In genomic region chr10:121662945-121663917, GRCh38 we compare ENCODE assay signal across 10 cellular contexts.
DNase-seq lines count a peak whose midpoint lies in the region; ATAC-seq, FAIRE-seq and TF ChIP-seq lines count a peak whose summit lies in the region.
"Had no signal": no experiment of that assay in that cellular context is flagged by ENCODE, and none has a peak within 500 bp of the region (broad histone marks: within the 10 kb centered on the region; RNA-seq: fewer than 3 reads in every experiment).

No MANE protein-coding gene starts in this region.

- no peak for TF ChIP-seq CTCF in GM20000 (IDR thresholded peaks at IDR 0.05; ENCODE audit: extremely low read depth, missing control alignments)

- H3K9me3 ChIP-seq in SJCRH30 (replicated peaks) (no peaks in the 10 kb centered on the region), small intestine (ENCODE audit: control insufficient read depth, low read depth) (no peaks in the 10 kb centered on the region)
- H3K9me3 ChIP-seq: right atrium auricular region had no signal

- H3K4me3 ChIP-seq in SJCRH30 (no peak overlapping the region), small intestine (ENCODE audit: low read depth in 1 of 2, low read length in 2 of 2) (no peak overlapping the region)
- H3K4me3 ChIP-seq: right atrium auricular region had no signal

- no peak overlapping the region for H3K27ac ChIP-seq in SJCRH30
- no peak overlapping the region for H3K27ac ChIP-seq in small intestine (ENCODE audit: low read depth in 1 of 2, low read length in 1 of 2)
- H3K27ac ChIP-seq: right atrium auricular region had no signal

- no peaks in the 10 kb centered on the region for H3K36me3 ChIP-seq in SJCRH30
- no peaks in the 10 kb centered on the region for H3K36me3 ChIP-seq in small intestine (ENCODE audit: control insufficient read depth in 2 of 2, insufficient read depth in 2 of 2, low read length in 2 of 2)
- H3K36me3 ChIP-seq: right atrium auricular region had no signal

- H3K4me1 ChIP-seq in SJCRH30 (peaks cover 2% of the 10 kb centered on the region), small intestine (ENCODE audit: control insufficient read depth in 2 of 2, insufficient read depth in 1 of 2, low read depth in 1 of 2, low read length in 1 of 2) (no peaks in the 10 kb centered on the region)

- 49 to 66% (median 58%) methylated on average over 11 of the region's 11 CpGs for WGBS in small intestine, 3 donors

- DNase-seq in COLO829 (ENCODE audit: low spot score): peak; percentile 13
- DNase-seq in GM20000 (ENCODE audit: low spot score): peak; percentile 20
- peak; percentile 61 to 81 for DNase-seq in SJCRH30
- peak; percentile 8 for DNase-seq in inferior parietal cortex (ENCODE audit: extremely low spot score)
- no peak for DNase-seq in NCI-H2029 treated with DMSO at 0.1 percent for 48 hours (lab: John Stamatoyannopoulos, UW)
- DNase-seq in small intestine: no peak
- no peak for DNase-seq in NK-92 treated with Interleukin-12 subunit alpha and Interleukin-12 subunit beta, amount 100 ng/mL, for 24 hours (lab: John Stamatoyannopoulos, UW)

- ATAC-seq in GM21515 (IDR thresholded peaks at IDR 0.05; ENCODE audit: unreplicated experiment): no peak
- ATAC-seq: stimulated activated memory B cell treated with anti-CD40 and anti-IgM and Interleukin-4, amounts not matched to agents 10 μg/mL and 1 μg/mL and 100 μg/mL, for 72 hours had no signal

- no peak for FAIRE-seq in small intestine (lab: Jason Lieb, UNC)

- no peaks in the 10 kb centered on the region for H3K27me3 ChIP-seq in SJCRH30
- H3K27me3 ChIP-seq in small intestine (ENCODE audit: control insufficient read depth in 2 of 2, insufficient read depth in 2 of 2, low read length in 2 of 2): no peaks in the 10 kb centered on the region
- H3K27me3 ChIP-seq: right atrium auricular region had no signal

Comparison
In these comparisons a context has a peak if more than half of its experiments do, and no peak if none do; other contexts are left out.
1. DNase-seq: peak in COLO829 (single experiment), GM20000 (single experiment), SJCRH30 (2 of 2) and inferior parietal cortex (single experiment); none in NCI-H2029 treated with DMSO at 0.1 percent for 48 hours (single experiment), small intestine (single experiment) and NK-92 treated with Interleukin-12 subunit alpha and Interleukin-12 subunit beta, amount 100 ng/mL, for 24 hours (single experiment).